Comparison of ENCODE assay signal across 1 cellular context in genomic region chr5:139482050-139482889, GRCh38.
TF ChIP-seq lines count a peak whose summit lies in the region.

Gene STING1 (minus strand): TSS chr5:139482758. CDS start chr5:139481704, 1,054 bp downstream.

TF ChIP-seq in HEK293, 187 proteins besides CTCF, POLR2A, EP300 and RAD21 (continued from another document and continues in another):
- TF ChIP-seq ZBTB11 (tag by site-specific recombination; conservative IDR thresholded peaks at IDR 0.05; ENCODE audit: low read depth) (peak; percentile 80), ZNF707 (tag by site-specific recombination; IDR thresholded peaks at IDR 0.05) (no peak), ZSCAN23 (tag by site-specific recombination; IDR thresholded peaks at IDR 0.05) (no peak), ZNF433 (tag by site-specific recombination; IDR thresholded peaks at IDR 0.05; ENCODE audit: low read depth) (no peak), ZNF114 (tag by site-specific recombination; IDR thresholded peaks at IDR 0.05) (no peak), ZNF560 (tag by site-specific recombination; IDR thresholded peaks at IDR 0.05; ENCODE audit: borderline replicate concordance) (no peak), ZNF473 (tag by site-specific recombination; IDR thresholded peaks at IDR 0.05) (no peak), ZNF26 (tag by site-specific recombination; IDR thresholded peaks at IDR 0.05) (no peak), ZNF664 (tag by site-specific recombination; IDR thresholded peaks at IDR 0.05) (no peak), SP2 (tag by site-specific recombination; IDR thresholded peaks at IDR 0.05) (peak; percentile 73), ZNF18 (tag by site-specific recombination; IDR thresholded peaks at IDR 0.05) (peak; percentile 34; the same call in 1 of the 2 replicates), SCRT1 (tag by site-specific recombination; IDR thresholded peaks at IDR 0.05; ENCODE audit: borderline replicate concordance) (0 out of 2 replicates have a peak, but pooled peaks have one; percentile 25), ZBTB17 (tag by site-specific recombination; IDR thresholded peaks at IDR 0.05) (peak; percentile 100), ZNF600 (tag by site-specific recombination; IDR thresholded peaks at IDR 0.05) (peak; percentile 94), ZNF544 (tag by site-specific recombination; IDR thresholded peaks at IDR 0.05) (no peak), ZBTB48 (tag by site-specific recombination; IDR thresholded peaks at IDR 0.05) (peak; percentile 89), TSHZ1 (tag by site-specific recombination; IDR thresholded peaks at IDR 0.05; ENCODE audit: borderline replicate concordance) (no peak), ZNF133 (tag by site-specific recombination; IDR thresholded peaks at IDR 0.05) (no peak), ZNF391 (tag by site-specific recombination; IDR thresholded peaks at IDR 0.05; ENCODE audit: borderline replicate concordance, low read depth) (0 out of 2 replicates have a peak, but pooled peaks have one; percentile 12), ZBTB8A (tag by site-specific recombination; IDR thresholded peaks at IDR 0.05) (peak; percentile 62; the same call in 1 of the 2 replicates), ZBTB7A (tag by site-specific recombination; IDR thresholded peaks at IDR 0.05; ENCODE audit: low read depth) (no peak; the same call in 1 of the 2 replicates), KLF16 (tag by site-specific recombination; IDR thresholded peaks at IDR 0.05) (no peak), ZNF768 (tag by site-specific recombination; IDR thresholded peaks at IDR 0.05) (no peak), ZSCAN30 (tag by site-specific recombination; IDR thresholded peaks at IDR 0.05) (peak; percentile 80; the same call in 1 of the 2 replicates), KLF8 (tag by site-specific recombination; IDR thresholded peaks at IDR 0.05) (peak; percentile 39; the same call in 1 of the 2 replicates), ZNF670 (tag by site-specific recombination; IDR thresholded peaks at IDR 0.05; ENCODE audit: low read depth) (no peak), INSM2 (tag by site-specific recombination; IDR thresholded peaks at IDR 0.05) (0 out of 2 replicates have a peak, but pooled peaks have one; percentile 66), BCL6B (tag by site-specific recombination; IDR thresholded peaks at IDR 0.05) (no peak), PRDM4 (tag by site-specific recombination; IDR thresholded peaks at IDR 0.05) (peak; percentile 91), PRDM1 (tag by site-specific recombination; IDR thresholded peaks at IDR 0.05) (peak; percentile 49; the same call in 1 of the 2 replicates), IKZF3 (tag by site-specific recombination; IDR thresholded peaks at IDR 0.05) (peak; percentile 97), SP3 (tag by site-specific recombination; IDR thresholded peaks at IDR 0.05) (peak; percentile 54), ZBTB26 (tag by site-specific recombination; optimal IDR thresholded peaks at IDR 0.05) (no peak), ZNF214 (tag by site-specific recombination; IDR thresholded peaks at IDR 0.05; ENCODE audit: borderline replicate concordance) (no peak), AEBP2 (tag by site-specific recombination; IDR thresholded peaks at IDR 0.05; ENCODE audit: borderline replicate concordance) (no peak), ZNF626 (tag by site-specific recombination; IDR thresholded peaks at IDR 0.05) (no peak), ZNF155 (tag by site-specific recombination; IDR thresholded peaks at IDR 0.05) (no peak), ZNF174 (tag by site-specific recombination; IDR thresholded peaks at IDR 0.05) (no peak), FEZF1 (tag by site-specific recombination; IDR thresholded peaks at IDR 0.05) (peak; percentile 67)
